7 cellular contexts compared by ENCODE assay signal in the genomic region with DNA sequence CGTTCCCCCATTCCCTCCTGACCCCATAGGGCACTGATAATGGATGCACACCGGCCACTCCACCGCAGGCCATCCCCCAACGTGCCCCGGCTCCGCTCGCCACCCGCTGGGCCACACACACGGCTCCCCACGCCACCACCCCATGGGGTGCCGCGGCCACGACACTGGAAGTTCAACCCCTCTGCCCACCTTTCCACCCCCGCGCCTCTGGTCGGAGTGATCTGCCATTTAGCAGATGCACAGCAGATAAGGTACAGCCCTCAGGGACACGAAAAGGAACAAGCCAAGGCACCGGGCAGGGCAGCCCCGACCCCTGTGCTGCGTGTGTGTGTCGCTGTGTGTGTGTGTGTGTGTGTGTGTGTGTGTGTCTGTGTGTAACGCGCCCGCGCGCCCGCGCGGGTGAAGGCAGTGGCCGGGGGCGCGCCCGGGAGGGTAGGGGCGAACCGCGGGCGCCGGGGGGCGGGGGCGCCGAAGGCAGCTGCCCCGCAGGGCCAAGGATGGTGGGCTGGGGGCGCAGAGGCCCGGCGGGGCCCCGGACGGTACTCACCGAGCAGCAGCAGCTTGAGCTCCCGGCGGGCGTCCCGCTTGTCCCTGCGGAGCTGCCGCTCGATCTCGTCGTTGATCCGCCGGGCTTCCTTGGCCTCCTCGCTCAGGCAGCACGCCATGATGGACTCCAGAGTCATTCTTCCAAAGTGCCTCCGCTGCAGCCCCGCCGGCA. TPM values are rescaled to one million over a fixed set of nuclear protein-coding genes. Genes with fewer than 3 reads are reported as not detected.
DNase-seq lines count a peak whose midpoint lies in the region; ATAC-seq and TF ChIP-seq lines count a peak whose summit lies in the region.

No MANE protein-coding gene starts in this region.

- WGBS in thyroid gland, 2 donors: 1 to 3% methylated on average over 17 to 33 of the region's 64 CpGs

- no peak for ATAC-seq in GM21825 (IDR thresholded peaks at IDR 0.05; ENCODE audit: unreplicated experiment)

- H3K4me3 ChIP-seq in Peyer's patch (peak overlapping the region; percentile 57 to 95 (median 73)), thyroid gland (replicated peaks in 1 of 3) (peak overlapping the region; percentile 70 to 91 (median 80))

- intact Hi-C loops in thyroid gland (cut with DNase I): loop anchor here (10.0 kb wide), 2 partner anchors 186 to 596 kb away; no protein-coding TSS in a partner anchor

- H3K9me3 ChIP-seq in Peyer's patch (no peaks in the 10 kb centered on the region), thyroid gland (no peaks in the 10 kb centered on the region)

- TF ChIP-seq POLR2A in Peyer's patch (IDR thresholded peaks at IDR 0.05) (no peak), thyroid gland (IDR thresholded peaks at IDR 0.05) (peak in 1 of 2 donors; percentile 13)

- H3K4me1 ChIP-seq in Peyer's patch: peaks cover 0 to 36% (median 0%) of the 10 kb centered on the region in 4 donors
- H3K4me1 ChIP-seq in thyroid gland: peaks cover 31 to 41% of the 10 kb centered on the region in 2 donors

- H3K27me3 ChIP-seq in Peyer's patch (no peaks in the 10 kb centered on the region), thyroid gland (no peaks in the 10 kb centered on the region)

- DNase-seq in HEK293T (ENCODE audit: extremely low spot score): peak; percentile 50
- DNase-seq in Peyer's patch: peak; percentile 40 to 75 (median 73)
- DNase-seq in activated naive CD4-positive, alpha-beta T cell (lab: John Stamatoyannopoulos, UW): peak; percentile 16 to 56 (median 44)
- peak; percentile 56 for DNase-seq in glomerular visceral epithelial cell (ENCODE audit: extremely low spot score)
- peak in 50 of 56 donors; percentile 17 to 86 (median 65) for DNase-seq in nucleus accumbens (lab: John Stamatoyannopoulos, UW)
- peak; percentile 54 to 67 for DNase-seq in thyroid gland

- POLR2A ChIA-PET in HEK293T (lab: Yijun Ruan, JAX): no interaction called here

- TF ChIP-seq CTCF in Peyer's patch (IDR thresholded peaks at IDR 0.05): no peak
- TF ChIP-seq CTCF in thyroid gland (IDR thresholded peaks at IDR 0.05): no peak

- H3K27ac ChIP-seq in Peyer's patch (peak overlapping the region; percentile 84 to 99 (median 90)), thyroid gland (peak overlapping the region; percentile 79 to 97 (median 94))

- CTCF ChIA-PET in HEK293T (lab: Yijun Ruan, JAX): no interaction called here

- H3K36me3 ChIP-seq in Peyer's patch (no peaks in the 10 kb centered on the region), thyroid gland (no peaks in the 10 kb centered on the region)

TF ChIP-seq in HEK293T, 16 proteins besides CTCF, POLR2A, EP300 and RAD21:
- TF ChIP-seq BHLHE40 (IDR thresholded peaks at IDR 0.05; ENCODE audit: borderline replicate concordance) (no peak), NFRKB (IDR thresholded peaks at IDR 0.05) (no peak), ARNT (IDR thresholded peaks at IDR 0.05) (peak; percentile 10; the same call in 1 of the 2 replicates), LEF1 (IDR thresholded peaks at IDR 0.05; ENCODE audit: borderline replicate concordance) (no peak)

RNA-seq across cellular contexts. Expression of a gene that starts 0.9 kb away (rescaled TPM):
- total RNA-seq in Peyer's patch: 10 to 100 TPM; 28.7 to 45.4 (median 33.5) TPM
- 10 to 100 TPM; 40.0 to 60.8 (median 58.1) TPM for total RNA-seq in thyroid gland
